In the genomic region with DNA sequence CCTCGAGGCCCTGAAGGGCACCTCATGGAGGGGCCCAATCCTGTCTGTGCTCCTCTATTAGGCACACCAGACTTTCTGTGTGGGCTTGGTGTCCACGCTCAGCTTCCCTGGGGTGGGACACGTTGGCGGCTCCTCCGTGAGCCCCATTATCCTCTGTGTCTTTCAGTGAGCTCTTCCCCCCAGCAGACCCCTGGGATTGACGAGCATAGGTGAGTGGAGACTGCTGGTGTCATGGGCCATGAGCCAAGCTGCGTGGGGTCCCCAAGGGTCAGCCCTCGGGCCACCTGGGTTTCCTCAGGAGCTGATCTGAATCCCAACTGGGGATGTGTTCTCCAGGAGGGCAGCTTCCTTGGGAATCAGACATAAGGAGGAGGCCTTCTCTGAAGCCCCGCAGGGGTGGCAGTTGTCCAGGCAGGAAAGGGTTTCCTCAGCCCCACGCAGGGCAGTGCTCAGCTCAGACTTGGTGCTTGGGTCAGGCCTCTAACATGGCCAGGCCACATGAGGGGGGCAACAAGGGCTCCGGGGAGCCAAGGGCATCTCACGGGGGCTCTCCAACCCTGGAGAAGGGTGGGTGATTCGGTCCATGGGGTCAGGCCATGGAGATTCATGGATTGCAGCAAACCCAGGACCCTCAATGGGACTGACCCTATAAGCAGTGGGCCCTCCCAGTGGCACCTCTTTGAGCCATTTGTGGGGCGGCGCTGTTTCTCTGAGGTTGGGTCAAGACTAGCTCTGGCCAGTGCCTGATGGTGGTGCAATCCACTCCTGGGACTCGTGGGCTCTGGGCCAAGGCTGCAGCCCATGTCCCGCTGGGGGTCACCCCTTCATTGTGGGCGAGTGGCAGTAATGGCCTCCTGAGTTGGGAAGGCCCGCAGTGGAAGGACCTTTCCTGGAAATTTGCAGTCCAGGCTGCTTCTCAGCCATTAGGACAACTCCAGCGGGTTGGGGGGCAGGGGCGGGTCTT, we compare ENCODE assay signal across 13 cellular contexts.
A peak's percentile ranks its signal among the peaks of the same experiment; 100 is the strongest.
DNase-seq lines count a peak whose midpoint lies in the region; ATAC-seq lines count a peak whose summit lies in the region.
"Had no signal": no experiment of that assay in that cellular context is flagged by ENCODE, and none has a peak within 500 bp of the region (broad histone marks: within the 10 kb centered on the region; RNA-seq: fewer than 3 reads in every experiment).

No MANE protein-coding gene starts in this region.

- no peaks in the 10 kb centered on the region for H3K36me3 ChIP-seq in H7 (replicated peaks; ENCODE audit: control insufficient read depth, insufficient read depth, low read length)

- intact Hi-C loops in sciatic nerve (cut with DNase I): no loop called here

- no peaks in the 10 kb centered on the region for H3K27me3 ChIP-seq in H7 (ENCODE audit: control insufficient read depth, insufficient read depth, low read length)

- ATAC-seq in sciatic nerve: no peak
- ATAC-seq: activated naive CD8-positive, alpha-beta T cell treated with anti-CD3 and anti-CD28 coated beads, Interleukin-2, amount 50 U/mL, for 24 hours had no signal

- H3K4me3 ChIP-seq in H7 (ENCODE audit: insufficient read depth, low read depth, low read length): no peak overlapping the region

- DNase-seq in H7: peak; percentile 39
- DNase-seq in activated T-cell treated with anti-CD3 and anti-CD28 coated beads, Interleukin-2, amount 50 U/mL, for 48 hours: peak; percentile 0 to 3
- peak; percentile 5 for DNase-seq in iPS-NIHi7 (ENCODE audit: extremely low spot score)
- DNase-seq in sciatic nerve (ENCODE audit: low spot score): peak; percentile 39
- no peak for DNase-seq in GOT3 (lab: John Stamatoyannopoulos, UW)
- no peak for DNase-seq in AML-193 (lab: John Stamatoyannopoulos, UW)
- DNase-seq in activated CD4-positive, alpha-beta T cell treated with anti-CD3 and anti-CD28 coated beads, Interleukin-2, amount 50 U/mL, for 1 hour: no peak
- no peak for DNase-seq in COLO668 (lab: John Stamatoyannopoulos, UW; ENCODE audit: unreplicated experiment)
- DNase-seq: activated CD4-positive, alpha-beta T cell treated with anti-CD3 and anti-CD28 coated beads, Interleukin-2, amount 50 U/mL, for 4 hours; activated naive CD8-positive, alpha-beta T cell treated with anti-CD3 and anti-CD28 coated beads, Interleukin-2, amount 50 U/mL, for 24 hours; cortex of kidney; MV-4-11; NCI-H2227 treated with DMSO at 0.1 percent for 48 hours had no signal

Comparison
In these comparisons a context has a peak if more than half of its experiments do, and no peak if none do; other contexts are left out.
1. DNase-seq: peak in H7 (single experiment), activated T-cell treated with anti-CD3 and anti-CD28 coated beads, Interleukin-2, amount 50 U/mL, for 48 hours (2 of 2), iPS-NIHi7 (single experiment) and sciatic nerve (single experiment); none in GOT3 (single experiment), AML-193 (0 of 2), activated CD4-positive, alpha-beta T cell treated with anti-CD3 and anti-CD28 coated beads, Interleukin-2, amount 50 U/mL, for 1 hour (single experiment) and COLO668 (single experiment).